In the genomic region with DNA sequence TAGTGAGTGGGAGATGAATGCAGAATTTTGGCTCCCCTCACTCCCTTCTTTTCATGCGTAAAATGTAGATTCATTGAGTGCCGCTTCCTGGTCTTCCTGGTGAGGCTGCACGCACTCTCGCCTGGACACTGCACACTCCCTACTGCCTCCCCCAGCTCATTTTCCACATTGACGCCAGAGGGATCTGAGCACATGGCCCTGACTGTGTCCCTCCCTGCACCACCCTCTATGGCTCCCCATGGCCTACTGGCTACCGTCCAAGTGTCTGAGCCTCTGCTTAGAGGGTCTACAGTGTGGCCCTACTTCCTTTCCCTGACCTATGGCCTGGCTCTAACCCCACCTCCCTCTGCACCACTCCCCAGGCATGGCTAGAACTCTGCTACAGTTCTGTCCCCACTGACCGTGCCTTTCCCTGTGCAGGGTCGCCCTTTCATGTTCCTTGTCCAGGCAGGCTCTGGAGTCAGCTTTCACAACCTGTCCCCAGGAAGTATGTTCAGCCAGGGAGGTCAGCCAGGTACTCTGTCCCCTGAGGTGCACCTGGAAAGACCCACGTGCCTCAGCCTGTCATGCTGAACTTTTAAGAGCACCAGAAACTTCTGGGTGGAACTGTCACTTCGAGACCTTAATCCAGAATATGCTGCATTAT, we compare ENCODE assay signal across 19 cellular contexts.
A peak's percentile ranks its signal among the peaks of the same experiment; 100 is the strongest.
DNase-seq lines count a peak whose midpoint lies in the region; ATAC-seq, FAIRE-seq and TF ChIP-seq lines count a peak whose summit lies in the region.
"Had no signal": no experiment of that assay in that cellular context is flagged by ENCODE, and none has a peak within 500 bp of the region (broad histone marks: within the 10 kb centered on the region; RNA-seq: fewer than 3 reads in every experiment).

No MANE protein-coding gene starts in this region.

- peak overlapping the region; percentile 77 for H2BK15ac ChIP-seq in neuronal stem cell (ENCODE audit: low read length)

- H4K8ac ChIP-seq in neuronal stem cell (ENCODE audit: low read depth, low read length), result no peak overlapping the region

- intact Hi-C loops in esophagus muscularis mucosa (cut with DNase I), result no loop called here
- intact Hi-C loops in sciatic nerve (cut with DNase I), result no loop called here

- peaks cover 0 to 6% (median 5%) of the 10 kb centered on the region in 4 donors for H3K9me3 ChIP-seq in esophagus muscularis mucosa
- H3K9me3 ChIP-seq in neuronal stem cell (replicated peaks in 1 of 2; ENCODE audit: control insufficient read depth in 2 of 2, insufficient read depth in 1 of 2, low read depth in 1 of 2, low read length in 2 of 2), result peaks cover 0 to 3% of the 10 kb centered on the region in 2 donors
- H3K9me3 ChIP-seq: neutrophil had no signal

- H3K27me3 ChIP-seq in HL-60 (ENCODE audit: insufficient read depth, poor library complexity, severe bottlenecking) (no peaks in the 10 kb centered on the region), esophagus muscularis mucosa (no peaks in the 10 kb centered on the region), neuronal stem cell (ENCODE audit: control insufficient read depth in 3 of 3, insufficient read depth in 3 of 3, low read depth in 1 of 3, low read length in 3 of 3) (no peaks in the 10 kb centered on the region)
- H3K27me3 ChIP-seq: hepatocyte, neutrophil had no signal

- 70% methylated on average over 10 of the region's 10 CpGs for WGBS in esophagus muscularis mucosa
- no CpG with 5 or more reads among the region's 10 CpGs for WGBS in neuronal stem cell (ENCODE audit: extremely low coverage in 2 of 2, insufficient read length in 2 of 2, insufficient replicate concordance in 1 of 2), 2 donors

- CTCF ChIA-PET in HEK293T (lab: Yijun Ruan, JAX), result interaction anchor here (0.7 kb wide), 1 partner anchor 195 kb away, joined by 4 read pairs; no protein-coding TSS in a partner anchor

- no peak for TF ChIP-seq EP300 in esophagus muscularis mucosa (IDR thresholded peaks at IDR 0.05)

- FAIRE-seq in HTR-8/SVneo (lab: Jason Lieb, UNC), result no peak
- FAIRE-seq: GM18507, islet of Langerhans had no signal

- POLR2A ChIA-PET in HEK293T (lab: Yijun Ruan, JAX), result no interaction called here

- H2BK5ac ChIP-seq in neuronal stem cell (ENCODE audit: low read length), result no peak overlapping the region

- no peaks in the 10 kb centered on the region for H3K79me1 ChIP-seq in neuronal stem cell (ENCODE audit: low read depth, low read length)

- peak overlapping the region; percentile 69 for H3K18ac ChIP-seq in neuronal stem cell (ENCODE audit: low read length)

- H2AK5ac ChIP-seq in neuronal stem cell (ENCODE audit: low read depth, low read length), result peak overlapping the region; percentile 5

- H3K9ac ChIP-seq in neuronal stem cell (ENCODE audit: low read depth, low read length, poor library complexity), result no peak overlapping the region

- no peak overlapping the region for H3K23ac ChIP-seq in neuronal stem cell (ENCODE audit: low read depth, low read length, poor library complexity)

- no peak overlapping the region for H3K14ac ChIP-seq in neuronal stem cell (ENCODE audit: low read length)

- H3K4me2 ChIP-seq in neuronal stem cell (ENCODE audit: insufficient read depth, low read length, poor library complexity, severe bottlenecking), result no peak overlapping the region
- H3K4me2 ChIP-seq: hepatocyte had no signal

- DNase-seq in HL-60 (ENCODE audit: low read depth in 1 of 2, low spot score in 1 of 2) (no peak), esophagus muscularis mucosa (ENCODE audit: extremely low spot score) (peak; percentile 86), neuronal stem cell (ENCODE audit: low spot score) (no peak), sciatic nerve (ENCODE audit: low spot score) (no peak), HTR-8/SVneo (ENCODE audit: insufficient read length, low spot score) (no peak), HEK293T (ENCODE audit: extremely low spot score) (no peak)
- DNase-seq: activated CD4-positive, alpha-beta T cell treated with anti-CD3 and anti-CD28 coated beads, Interleukin-2, amount 50 U/mL, for 48 hours; activated naive CD4-positive, alpha-beta T cell treated with anti-CD3 and anti-CD28 coated beads, Interleukin-2, amount 50 U/mL, for 16 hours; activated T-cell treated with anti-CD3 and anti-CD28 coated beads, Interleukin-2, amount 50 U/mL, for 4 hours; GOT3; NCI-H1694; stimulated activated CD4-positive, alpha-beta T cell treated with anti-CD3 and anti-CD28 coated beads, Interleukin-15, amount 100 ng/mL, for 24 hours; WERI-Rb-1 had no signal

- no peak overlapping the region for H2BK120ac ChIP-seq in neuronal stem cell (ENCODE audit: low read depth, low read length)

- H3K4me3 ChIP-seq in HL-60 (replicated peaks; ENCODE audit: insufficient read depth, low read length) (no peak overlapping the region), esophagus muscularis mucosa (no peak overlapping the region), neuronal stem cell (ENCODE audit: low read length in 2 of 2) (peak overlapping the region in 1 of 2 donors; percentile 8)
- H3K4me3 ChIP-seq: hepatocyte had no signal

- H3K4me1 ChIP-seq in esophagus muscularis mucosa, result peaks cover 12 to 24% (median 17%) of the 10 kb centered on the region in 4 donors
- peaks cover 16 to 31% of the 10 kb centered on the region in 2 donors for H3K4me1 ChIP-seq in neuronal stem cell (ENCODE audit: control insufficient read depth in 2 of 2, insufficient read depth in 1 of 2, low read depth in 1 of 2, low read length in 2 of 2)

- H3K36me3 ChIP-seq in esophagus muscularis mucosa, result no peaks in the 10 kb centered on the region
- H3K36me3 ChIP-seq in neuronal stem cell (replicated peaks in 1 of 2; ENCODE audit: control insufficient read depth in 2 of 2, insufficient read depth in 2 of 2, low read length in 2 of 2), result no peaks in the 10 kb centered on the region
- H3K36me3 ChIP-seq: neutrophil, WERI-Rb-1 had no signal

- H3K4ac ChIP-seq in neuronal stem cell (ENCODE audit: low read length), result no peak overlapping the region

- no peak for ATAC-seq in sciatic nerve
- ATAC-seq: activated T-cell treated with anti-CD3 and anti-CD28 coated beads, Interleukin-2, amount 50 U/mL, for 4 hours; stimulated activated memory B cell treated with anti-CD40 and anti-IgM and Interleukin-4, amounts not matched to agents 10 μg/mL and 1 μg/mL and 100 μg/mL, for 72 hours had no signal

- H3K27ac ChIP-seq in C4-2B, result peak overlapping the region; percentile 70
- H3K27ac ChIP-seq in HL-60 (replicated peaks), result peak overlapping the region; percentile 37
- peak overlapping the region in 2 of 4 donors; percentile 59 to 68 for H3K27ac ChIP-seq in esophagus muscularis mucosa (replicated peaks in 1 of 4)
- no peak overlapping the region for H3K27ac ChIP-seq in neuronal stem cell (replicated peaks; ENCODE audit: low read length)
- H3K27ac ChIP-seq: hepatocyte, neutrophil, WERI-Rb-1 had no signal

- H2AFZ ChIP-seq in neuronal stem cell (ENCODE audit: low read length), result no peak overlapping the region
- H2AFZ ChIP-seq: hepatocyte had no signal

- H2BK12ac ChIP-seq in neuronal stem cell (ENCODE audit: low read length), result peak overlapping the region; percentile 67

- no peak for TF ChIP-seq CTCF in C4-2B (conservative IDR thresholded peaks at IDR 0.05)
- no peak for TF ChIP-seq CTCF in HL-60 (IDR thresholded peaks at IDR 0.05; ENCODE audit: insufficient read depth, low read length)
- no peak for TF ChIP-seq CTCF in esophagus muscularis mucosa (IDR thresholded peaks at IDR 0.05)

- H4K91ac ChIP-seq in neuronal stem cell (ENCODE audit: low read depth, low read length, poor library complexity), result no peak overlapping the region

- no peak for TF ChIP-seq POLR2A in esophagus muscularis mucosa (IDR thresholded peaks at IDR 0.05; ENCODE audit: low read depth)

TF ChIP-seq in HEK293T, 16 proteins besides CTCF, POLR2A, EP300 and RAD21:
- TF ChIP-seq FOXM1 (IDR thresholded peaks at IDR 0.05; ENCODE audit: borderline replicate concordance) (no peak), CTBP1 (IDR thresholded peaks at IDR 0.05; ENCODE audit: borderline replicate concordance) (no peak), FOXA1 (IDR thresholded peaks at IDR 0.05) (no peak), BHLHE40 (IDR thresholded peaks at IDR 0.05; ENCODE audit: borderline replicate concordance) (no peak), SUZ12 (IDR thresholded peaks at IDR 0.05) (no peak), LEF1 (IDR thresholded peaks at IDR 0.05; ENCODE audit: borderline replicate concordance) (no peak), L3MBTL2 (conservative IDR thresholded peaks at IDR 0.05) (no peak), TARDBP (IDR thresholded peaks at IDR 0.05) (no peak), HDGF (IDR thresholded peaks at IDR 0.05; ENCODE audit: borderline replicate concordance) (no peak), ZNF384 (IDR thresholded peaks at IDR 0.05) (no peak), ARNT (IDR thresholded peaks at IDR 0.05) (no peak), NFRKB (IDR thresholded peaks at IDR 0.05) (no peak), SP1 (IDR thresholded peaks at IDR 0.05) (no peak)
- TF ChIP-seq, protein P1, sequence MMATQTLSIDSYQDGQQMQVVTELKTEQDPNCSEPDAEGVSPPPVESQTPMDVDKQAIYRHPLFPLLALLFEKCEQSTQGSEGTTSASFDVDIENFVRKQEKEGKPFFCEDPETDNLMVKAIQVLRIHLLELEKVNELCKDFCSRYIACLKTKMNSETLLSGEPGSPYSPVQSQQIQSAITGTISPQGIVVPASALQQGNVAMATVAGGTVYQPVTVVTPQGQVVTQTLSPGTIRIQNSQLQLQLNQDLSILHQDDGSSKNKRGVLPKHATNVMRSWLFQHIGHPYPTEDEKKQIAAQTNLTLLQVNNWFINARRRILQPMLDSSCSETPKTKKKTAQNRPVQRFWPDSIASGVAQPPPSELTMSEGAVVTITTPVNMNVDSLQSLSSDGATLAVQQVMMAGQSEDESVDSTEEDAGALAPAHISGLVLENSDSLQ (IDR thresholded peaks at IDR 0.05), result no peak
TF ChIP-seq in HEK293T: peak in this region for 0.
